In the genomic region with DNA sequence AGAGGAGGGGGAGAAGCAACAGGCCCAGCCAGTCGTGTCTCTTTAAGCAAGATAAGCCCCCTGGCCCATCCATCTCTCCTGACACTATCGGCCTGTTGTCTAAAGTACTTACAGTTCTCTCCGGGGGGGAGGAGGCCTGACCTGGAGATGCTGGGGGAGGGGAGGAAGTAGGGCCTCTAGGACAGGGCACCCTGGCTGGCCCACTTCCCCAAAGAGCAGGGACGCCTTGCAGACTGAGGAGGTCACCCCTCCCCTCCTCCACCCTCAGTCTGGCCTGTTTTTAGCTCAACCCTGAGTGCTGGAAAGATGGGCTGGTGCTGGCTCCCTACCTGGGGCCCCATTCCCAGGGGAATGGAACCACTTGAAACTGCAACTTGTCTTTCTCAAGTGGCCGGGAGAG, we compare ENCODE assay signal across 33 cellular contexts.
DNase-seq lines count a peak whose midpoint lies in the region; ATAC-seq, FAIRE-seq and TF ChIP-seq lines count a peak whose summit lies in the region.
"Had no signal": no experiment of that assay in that cellular context is flagged by ENCODE, and none has a peak within 500 bp of the region (broad histone marks: within the 10 kb centered on the region; RNA-seq: fewer than 3 reads in every experiment).

No MANE protein-coding gene starts in this region.

- H3K79me1 ChIP-seq in IMR-90 (ENCODE audit: low read depth in 1 of 2, low read length in 2 of 2): no peaks in the 10 kb centered on the region
- H3K79me1 ChIP-seq in H1 (ENCODE audit: low read depth, low read length): no peaks in the 10 kb centered on the region

- peak overlapping the region; percentile 4; the same call in 1 of the 2 replicates for H2BK12ac ChIP-seq in H1 (ENCODE audit: low read depth, low read length)

- H3K9me3 ChIP-seq in IMR-90 (ENCODE audit: control insufficient read depth, insufficient read depth, low read length): no peaks in the 10 kb centered on the region
- no peaks in the 10 kb centered on the region; a peak in 1 of 4 replicates for H3K9me3 ChIP-seq in H1 (ENCODE audit: insufficient read depth in 2 of 2, low read depth in 1 of 2, low read length in 1 of 2)
- H3K9me3 ChIP-seq: gastrocnemius medialis, Peyer's patch, sigmoid colon, SJCRH30, suprapubic skin had no signal

- H4K20me1 ChIP-seq in IMR-90 (ENCODE audit: insufficient read depth, low read length) (no peaks in the 10 kb centered on the region), H1 (replicated peaks in 1 of 2; ENCODE audit: control insufficient read depth in 1 of 2, insufficient read depth in 2 of 2, low read length in 2 of 2) (no peaks in the 10 kb centered on the region)

- ATAC-seq in IMR-90 (ENCODE audit: low read depth) (no peak), GM19324 (IDR thresholded peaks at IDR 0.05; ENCODE audit: low FRiP score, unreplicated experiment) (no peak), HG02852 (IDR thresholded peaks at IDR 0.05; ENCODE audit: unreplicated experiment) (no peak), HG03280 (IDR thresholded peaks at IDR 0.05; ENCODE audit: unreplicated experiment) (no peak)
- ATAC-seq: activated naive CD4-positive, alpha-beta T cell treated with anti-CD3 and anti-CD28 coated beads, Interleukin-2, amount 50 U/mL, for 72 hours; gastrocnemius medialis had no signal

- POLR2A ChIA-PET in IMR-90 (lab: Charles Lee; ENCODE audit: unreplicated experiment): no interaction called here
- POLR2A ChIA-PET in H1 (lab: Charles Lee; ENCODE audit: partially characterized antibody): no interaction called here

- no TSS peak for BruUV-seq in IMR-90 (replicated peaks; lab: Mats Ljungman, UMichigan)

- H2BK120ac ChIP-seq in IMR-90 (ENCODE audit: low read depth, low read length) (no peak overlapping the region), H1 (replicated peaks; ENCODE audit: low read depth, low read length) (no peak overlapping the region)

- intact Hi-C loops in IMR-90 (cut with micrococcal nuclease): no loop called here

- H3K23me2 ChIP-seq in H1 (ENCODE audit: low read depth, low read length): no peaks in the 10 kb centered on the region

- no peak overlapping the region for H3K27ac ChIP-seq in IMR-90 (ENCODE audit: insufficient read depth, low read length)
- H3K27ac ChIP-seq in H1 (ENCODE audit: low read depth, low read length): no peak overlapping the region
- H3K27ac ChIP-seq: gastrocnemius medialis, parathyroid adenoma, Peyer's patch, sigmoid colon, SJCRH30, suprapubic skin had no signal

- TF ChIP-seq EP300 in H1 (IDR thresholded peaks at IDR 0.05; ENCODE audit: borderline replicate concordance in 1 of 2, low read depth in 2 of 2, low read length in 2 of 2): no peak

- dilution Hi-C loops in IMR-90 (cut with HindIII; ENCODE audit: low sequenced_read_pairs, unreplicated experiment): no loop called here

- H3K18ac ChIP-seq in IMR-90 (ENCODE audit: low read depth, low read length): no peak overlapping the region
- 0 out of 2 replicates have a peak overlapping the region, but pooled peaks have one; percentile 38 for H3K18ac ChIP-seq in H1 (ENCODE audit: extremely low read depth, low read length)

- H4K8ac ChIP-seq in IMR-90 (ENCODE audit: low read depth in 2 of 2, low read length in 2 of 2): no peak overlapping the region
- peak overlapping the region; percentile 54; the same call in 1 of the 2 replicates for H4K8ac ChIP-seq in H1 (ENCODE audit: extremely low read depth, insufficient read depth, low read length)

- DNase-seq in CMK (ENCODE audit: low read depth): peak; percentile 5
- no peak for DNase-seq in IMR-90
- peak in 1 of 2 experiments; percentile 52 for DNase-seq in H1 (ENCODE audit: low read depth in 1 of 2, low spot score in 2 of 2)
- peak; percentile 35 for DNase-seq in iPS-NIHi11 (ENCODE audit: low spot score)
- DNase-seq in HT-29 (ENCODE audit: low spot score): no peak
- DNase-seq: ACHN; activated CD4-positive, alpha-beta memory T cell treated with anti-CD3 and anti-CD28 coated beads, Interleukin-2, amount 10 ng/mL, durations not matched to agents 7 days and 5 days; activated CD4-positive, alpha-beta T cell treated with anti-CD3 and anti-CD28 coated beads for 1 hour; anterior cingulate cortex; caudate nucleus; COR-L47; cortex of kidney; DMS53; gastrocnemius medialis; GF-D8; hypothalamus; Kasumi-1; kidney; NCI-H2171 treated with DMSO at 0.1 percent for 48 hours; NCI-H526 treated with DMSO at 0.1 percent for 48 hours; Peyer's patch; sigmoid colon; SJCRH30; stimulated activated naive CD4-positive, alpha-beta T cell had no signal

- no peak overlapping the region for H2BK5ac ChIP-seq in IMR-90 (ENCODE audit: low read depth, low read length, poor library complexity, severe bottlenecking)
- H2BK5ac ChIP-seq in H1 (ENCODE audit: low read depth, low read length): peak overlapping the region; percentile 35; the same call in 1 of the 2 replicates

- H3K4me2 ChIP-seq in IMR-90 (ENCODE audit: low read depth, low read length): no peak overlapping the region
- peak overlapping the region in 1 of 2 experiments; percentile 17; a peak in 2 of 4 replicates for H3K4me2 ChIP-seq in H1 (ENCODE audit: insufficient read depth in 1 of 2, low read depth in 2 of 2, low read length in 2 of 2)

- no peak overlapping the region for H3K4ac ChIP-seq in IMR-90 (ENCODE audit: low read depth, low read length)
- no peak overlapping the region for H3K4ac ChIP-seq in H1 (replicated peaks; ENCODE audit: insufficient read length, low read depth, low read length)

- TF ChIP-seq RAD21 in IMR-90 (IDR thresholded peaks at IDR 0.05; ENCODE audit: low read length): no peak
- TF ChIP-seq RAD21 in H1 (IDR thresholded peaks at IDR 0.05 in 1 of 2, conservative IDR thresholded peaks at IDR 0.05 in 1 of 2; ENCODE audit: low read depth in 2 of 2, low read length in 2 of 2): no peak

- H3K9ac ChIP-seq in IMR-90 (ENCODE audit: low read depth, low read length): no peak overlapping the region
- no peak overlapping the region for H3K9ac ChIP-seq in H1 (replicated peaks in 1 of 4; ENCODE audit: extremely low read depth in 1 of 4, low read depth in 3 of 4, low read length in 3 of 4)
- H3K9ac ChIP-seq: parathyroid adenoma had no signal

- H2BK15ac ChIP-seq in IMR-90 (ENCODE audit: low read depth, low read length) (no peak overlapping the region; the same call in 2 of the 3 replicates), H1 (ENCODE audit: low read length) (0 out of 2 replicates have a peak overlapping the region, but pooled peaks have one; percentile 65)

- TF ChIP-seq POLR2A in IMR-90 (IDR thresholded peaks at IDR 0.05; ENCODE audit: low read depth, low read length): no peak
- TF ChIP-seq POLR2A in H1 (IDR thresholded peaks at IDR 0.05; ENCODE audit: control extremely low read depth in 1 of 2, low read depth in 2 of 2, low read length in 2 of 2): no peak

- TF ChIP-seq CTCF in IMR-90 (conservative IDR thresholded peaks at IDR 0.05; ENCODE audit: low read depth, low read length) (no peak), H1 (IDR thresholded peaks at IDR 0.05; ENCODE audit: control extremely low read depth in 1 of 3, insufficient read depth in 1 of 3, low read depth in 1 of 3, low read length in 3 of 3) (no peak)

- H3K23ac ChIP-seq in IMR-90 (ENCODE audit: low read depth, low read length) (no peak overlapping the region), H1 (ENCODE audit: insufficient read length) (no peak overlapping the region)

- no peaks in the 10 kb centered on the region for H3K36me3 ChIP-seq in IMR-90 (ENCODE audit: control insufficient read depth, insufficient read depth, low read length)
- H3K36me3 ChIP-seq in H1 (ENCODE audit: control insufficient read depth in 2 of 4, insufficient read depth in 4 of 4, low read length in 3 of 4): no peaks in the 10 kb centered on the region
- H3K36me3 ChIP-seq: gastrocnemius medialis, Peyer's patch, sigmoid colon, SJCRH30, suprapubic skin had no signal

- no peak overlapping the region for H3K56ac ChIP-seq in IMR-90 (ENCODE audit: extremely low read depth, insufficient read depth, low read length)
- no peak overlapping the region for H3K56ac ChIP-seq in H1 (replicated peaks; ENCODE audit: insufficient read length, low read depth, low read length)

- no CpG with 5 or more reads among the region's 5 CpGs for WGBS in IMR-90 (ENCODE audit: extremely low coverage in 2 of 2, insufficient read length in 1 of 2), 2 experiments
- WGBS in H1 (ENCODE audit: extremely low coverage in 1 of 2, insufficient coverage in 1 of 2, insufficient read length in 1 of 2, insufficient replicate concordance in 2 of 2, low coverage in 1 of 2, low lambda C conversion rate in 2 of 2, missing lambda C conversion rate in 1 of 2), 2 experiments: 49% methylated on average over 4 of the region's 5 CpGs; no CpG with 5 or more reads in 1 of the 2 experiments

- no peak for FAIRE-seq in H1 (lab: Jason Lieb, UNC)
- FAIRE-seq: endometrium, GM19239, kidney had no signal

- in situ Hi-C loops in IMR-90 (cut with MboI; ENCODE audit: low sequenced_read_pairs): no loop called here

- no peak overlapping the region for H4K5ac ChIP-seq in IMR-90 (ENCODE audit: low read depth, low read length)
- H4K5ac ChIP-seq in H1 (ENCODE audit: insufficient read length, low read depth, low read length): no peak overlapping the region

- CTCF ChIA-PET in IMR-90 (lab: Yijun Ruan, JAX) (no interaction called here), H1 (lab: Charles Lee; ENCODE audit: partially characterized antibody) (interaction anchor here (1.1 to 1.4 kb wide), 3 partner anchors 20 to 68 kb away, joined by 3 to 4 read pairs (median 3); no protein-coding TSS in a partner anchor)

- H3K27me3 ChIP-seq in IMR-90 (ENCODE audit: control insufficient read depth, insufficient read depth, low read length): peaks cover 3% of the 10 kb centered on the region
- H3K27me3 ChIP-seq in H1 (replicated peaks in 1 of 4; ENCODE audit: control insufficient read depth in 3 of 4, extremely low read depth in 1 of 4, insufficient read depth in 3 of 4, low read length in 3 of 4): no peaks in the 10 kb centered on the region
- H3K27me3 ChIP-seq: gastrocnemius medialis, Peyer's patch had no signal

- H3K4me3 ChIP-seq in IMR-90 (ENCODE audit: insufficient read depth, low read depth, low read length): no peak overlapping the region
- no peak overlapping the region for H3K4me3 ChIP-seq in H1 (ENCODE audit: extremely low read depth in 1 of 4, insufficient read depth in 2 of 4, low read depth in 3 of 4, low read length in 4 of 4)
- H3K4me3 ChIP-seq: gastrocnemius medialis, lung, Peyer's patch, sigmoid colon, SJCRH30, suprapubic skin had no signal

- H2BK20ac ChIP-seq in IMR-90 (ENCODE audit: low read depth, low read length) (no peak overlapping the region), H1 (ENCODE audit: low read length) (peak overlapping the region; percentile 87; the same call in 1 of the 2 replicates)

- H3K79me2 ChIP-seq in H1 (ENCODE audit: control insufficient read depth in 1 of 2, insufficient read depth in 2 of 2, low read length in 2 of 2): no peaks in the 10 kb centered on the region
- H3K79me2 ChIP-seq: parathyroid adenoma had no signal

- H2AFZ ChIP-seq in IMR-90 (replicated peaks; ENCODE audit: low read length, poor library complexity): peak overlapping the region; percentile 19
- peak overlapping the region; percentile 78 for H2AFZ ChIP-seq in H1 (ENCODE audit: low read length)
- H2AFZ ChIP-seq: parathyroid adenoma had no signal

- H3K9me1 ChIP-seq in IMR-90 (ENCODE audit: insufficient read depth, low read length): no peaks in the 10 kb centered on the region

- H2AK5ac ChIP-seq in IMR-90 (ENCODE audit: low read depth, low read length) (no peak overlapping the region), H1 (ENCODE audit: low read depth, low read length) (no peak overlapping the region)

- peak overlapping the region; percentile 68 for H2AK9ac ChIP-seq in IMR-90 (replicated peaks; ENCODE audit: low read depth, low read length, poor library complexity)

- H3K14ac ChIP-seq in IMR-90 (replicated peaks; ENCODE audit: low read depth, low read length) (no peak overlapping the region), H1 (ENCODE audit: insufficient read length) (no peak overlapping the region)

- H4K91ac ChIP-seq in IMR-90 (ENCODE audit: insufficient read depth, low read depth, low read length): no peak overlapping the region
- no peak overlapping the region for H4K91ac ChIP-seq in H1 (replicated peaks; ENCODE audit: insufficient read length, low read length)

- H3K4me1 ChIP-seq in IMR-90 (ENCODE audit: control insufficient read depth, insufficient read depth, low read length): no peaks in the 10 kb centered on the region
- peaks cover 2 to 7% (median 5%) of the 10 kb centered on the region in 4 experiments; a peak in 5 of 7 replicates for H3K4me1 ChIP-seq in H1 (replicated peaks in 1 of 4; ENCODE audit: control insufficient read depth in 3 of 4, insufficient read depth in 4 of 4, low read length in 3 of 4)
- H3K4me1 ChIP-seq: gastrocnemius medialis, parathyroid adenoma, Peyer's patch, sigmoid colon, SJCRH30, suprapubic skin had no signal

Comparison
In these comparisons a context has a peak if more than half of its experiments do, and no peak if none do; other contexts are left out.
1. DNase-seq: peak in CMK (single experiment) and iPS-NIHi11 (single experiment); none in IMR-90 (single experiment) and HT-29 (single experiment).